17 cellular contexts compared by ENCODE assay signal in genomic region chr2:157312866-157313486, GRCh38. TPM values are rescaled to one million over a fixed set of nuclear protein-coding genes. Genes with fewer than 3 reads are reported as not detected.
DNase-seq lines count a peak whose midpoint lies in the region; ATAC-seq and FAIRE-seq lines count a peak whose summit lies in the region.
"Had no signal": no experiment of that assay in that cellular context is flagged by ENCODE, and none has a peak within 500 bp of the region (broad histone marks: within the 10 kb centered on the region; RNA-seq: fewer than 3 reads in every experiment).

No MANE protein-coding gene starts in this region.

- peaks cover 18% of the 10 kb centered on the region for H3K4me1 Mint-ChIP-seq in stimulated activated naive CD8-positive, alpha-beta T cell treated with anti-CD3 and anti-CD28 coated beads, Interleukin-15, amount 100 ng/mL, for 72 hours

- H3K4me3 ChIP-seq in Karpas-422 (ENCODE audit: low read length): no peak overlapping the region
- H3K4me3 ChIP-seq: BLaER1, cardiac muscle cell, K562 had no signal

- H3K9me2 ChIP-seq in Karpas-422 (replicated peaks; ENCODE audit: insufficient read depth, low read length): no peaks in the 10 kb centered on the region

- H3K4me2 ChIP-seq in Karpas-422 (ENCODE audit: low read depth, low read length, poor library complexity, severe bottlenecking): no peak overlapping the region
- H3K4me2 ChIP-seq: BLaER1 had no signal

- no peak overlapping the region for H2AFZ ChIP-seq in Karpas-422 (ENCODE audit: low read length)

- no peaks in the 10 kb centered on the region for H4K20me1 ChIP-seq in Karpas-422 (ENCODE audit: insufficient read depth, low read depth, low read length)
- H4K20me1 ChIP-seq: BLaER1 had no signal

- no peaks in the 10 kb centered on the region for H3K27me3 ChIP-seq in Karpas-422 (ENCODE audit: low read length)
- H3K27me3 ChIP-seq: BLaER1, cardiac muscle cell had no signal

- peak overlapping the region in 1 of 2 donors; percentile 18 for H3K4me3 Mint-ChIP-seq in stimulated activated naive CD8-positive, alpha-beta T cell treated with anti-CD3 and anti-CD28 coated beads, Interleukin-15, amount 100 ng/mL, for 72 hours

- no peak for DNase-seq in stimulated activated naive CD8-positive, alpha-beta T cell treated with anti-CD3 and anti-CD28 coated beads, Interleukin-15, amount 100 ng/mL, for 72 hours
- DNase-seq in stimulated activated naive CD8-positive, alpha-beta T cell treated with anti-CD3 and anti-CD28 coated beads, Interleukin-15, Interleukin-2, amounts not matched to agents 100 U/mL and 50 U/mL, for 24 hours: no peak
- DNase-seq in NCI-H1694 (lab: John Stamatoyannopoulos, UW) (peak; percentile 62), urothelium cell line (ENCODE audit: low spot score) (no peak), Right ventricle myocardium inferior (ENCODE audit: missing footprints) (no peak), iPS-NIHi7 (ENCODE audit: extremely low spot score) (no peak), Karpas-422 (no peak)
- DNase-seq: activated CD8-positive, alpha-beta memory T cell treated with anti-CD3 and anti-CD28 coated beads, Interleukin-2, amount 50 U/mL, for 48 hours; NCI-H2081; right cardiac atrium; T1000 had no signal

- peak; percentile 81 for ATAC-seq in stimulated activated naive CD8-positive, alpha-beta T cell treated with anti-CD3 and anti-CD28 coated beads, Interleukin-15, amount 100 ng/mL, for 72 hours
- ATAC-seq in stimulated activated naive CD8-positive, alpha-beta T cell treated with anti-CD3 and anti-CD28 coated beads, Interleukin-15, Interleukin-2, amounts not matched to agents 100 U/mL and 50 U/mL, for 24 hours: no peak
- peak; percentile 47 for ATAC-seq in HG02678 (IDR thresholded peaks at IDR 0.05; ENCODE audit: unreplicated experiment)
- no peak for ATAC-seq in Right ventricle myocardium inferior
- ATAC-seq: K562, Panc1, right cardiac atrium had no signal

- intact Hi-C loops in Right ventricle myocardium inferior (cut with DNase I): no loop called here

- no peaks in the 10 kb centered on the region for H3K9me3 ChIP-seq in Karpas-422 (ENCODE audit: low read length)
- H3K9me3 ChIP-seq: BLaER1 had no signal

- H3K27ac Mint-ChIP-seq in stimulated activated naive CD8-positive, alpha-beta T cell treated with anti-CD3 and anti-CD28 coated beads, Interleukin-15, amount 100 ng/mL, for 72 hours: peak overlapping the region in 1 of 2 donors; percentile 81

- peak; percentile 32 for FAIRE-seq in urothelium cell line (lab: Jason Lieb, UNC)
- FAIRE-seq: K562 had no signal

- no peaks in the 10 kb centered on the region for H3K79me2 ChIP-seq in Karpas-422 (ENCODE audit: low read length)

- H3K9ac ChIP-seq in Karpas-422 (ENCODE audit: low read length): no peak overlapping the region
- H3K9ac ChIP-seq: BLaER1 had no signal

- H3K27ac ChIP-seq in Karpas-422 (ENCODE audit: low read length): no peak overlapping the region
- H3K27ac ChIP-seq: BLaER1, cardiac muscle cell had no signal

- no peaks in the 10 kb centered on the region for H3K4me1 ChIP-seq in Karpas-422 (ENCODE audit: low read length)
- H3K4me1 ChIP-seq: BLaER1 had no signal

- no peaks in the 10 kb centered on the region for H3K36me3 ChIP-seq in Karpas-422 (ENCODE audit: insufficient read depth, low read length)
- H3K36me3 ChIP-seq: BLaER1, cardiac muscle cell had no signal

- H3K9me3 Mint-ChIP-seq in stimulated activated naive CD8-positive, alpha-beta T cell treated with anti-CD3 and anti-CD28 coated beads, Interleukin-15, amount 100 ng/mL, for 72 hours: no peaks in the 10 kb centered on the region

- no peaks in the 10 kb centered on the region for H3K27me3 Mint-ChIP-seq in stimulated activated naive CD8-positive, alpha-beta T cell treated with anti-CD3 and anti-CD28 coated beads, Interleukin-15, amount 100 ng/mL, for 72 hours

RNA-seq across cellular contexts. Expression of gene ERMN, which starts 12.6 kb away (rescaled TPM):
- not detected for total RNA-seq in Right ventricle myocardium inferior
- 5.8 and 8.2 TPM in 2 replicates for total RNA-seq in Karpas-422 (2014; rRNA removed; shearing (Covaris generic); ENCODE audit: low replicate concordance)
- total RNA-seq: urinary bladder had no signal

RNA-seq across cellular contexts. Expression of gene GALNT5, which starts 55.5 kb away (rescaled TPM):
- 0.30 TPM for total RNA-seq in Right ventricle myocardium inferior
- not detected in 2 replicates for total RNA-seq in Karpas-422 (2014; rRNA removed; shearing (Covaris generic); ENCODE audit: low replicate concordance)

Comparison
In these comparisons a context has a peak if more than half of its experiments do, and no peak if none do; other contexts are left out.
1. ATAC-seq: peak in stimulated activated naive CD8-positive, alpha-beta T cell treated with anti-CD3 and anti-CD28 coated beads, Interleukin-15, amount 100 ng/mL, for 72 hours (single experiment) and HG02678 (single experiment); none in stimulated activated naive CD8-positive, alpha-beta T cell treated with anti-CD3 and anti-CD28 coated beads, Interleukin-15, Interleukin-2, amounts not matched to agents 100 U/mL and 50 U/mL, for 24 hours (single experiment) and Right ventricle myocardium inferior (single experiment).